Comparison of ENCODE assay signal across 14 cellular contexts in genomic region chr16:9114842-9115241, GRCh38. TPM values are rescaled to one million over a fixed set of nuclear protein-coding genes. Genes with fewer than 3 reads are reported as not detected.
DNase-seq lines count a peak whose midpoint lies in the region; ATAC-seq and TF ChIP-seq lines count a peak whose summit lies in the region.
"Had no signal": no experiment of that assay in that cellular context is flagged by ENCODE, and none has a peak within 500 bp of the region (broad histone marks: within the 10 kb centered on the region; RNA-seq: fewer than 3 reads in every experiment).

No MANE protein-coding gene starts in this region.

- H3K4me3 ChIP-seq in hepatocyte: no peak overlapping the region
- no peak overlapping the region for H3K4me3 ChIP-seq in uterus
- H3K4me3 ChIP-seq: spleen had no signal

- H3K36me3 ChIP-seq in hepatocyte (replicated peaks; ENCODE audit: insufficient read depth, low read depth) (no peaks in the 10 kb centered on the region), uterus (no peaks in the 10 kb centered on the region)

- TF ChIP-seq CTCF in hepatocyte (IDR thresholded peaks at IDR 0.05; ENCODE audit: poor library complexity) (no peak), uterus (IDR thresholded peaks at IDR 0.05) (no peak)

- H3K27ac ChIP-seq in hepatocyte (peak overlapping the region; percentile 8), uterus (no peak overlapping the region)
- H3K27ac ChIP-seq: parathyroid adenoma, VCaP had no signal

- H3K9me3 ChIP-seq in hepatocyte (ENCODE audit: low read depth): no peaks in the 10 kb centered on the region
- no peaks in the 10 kb centered on the region for H3K9me3 ChIP-seq in uterus
- H3K9me3 ChIP-seq: spleen had no signal

- WGBS in hepatocyte (ENCODE audit: low lambda C conversion rate, missing lambda C conversion rate): 94% methylated on average over 3 of the region's 3 CpGs

- peaks cover 95% of the 10 kb centered on the region for H3K36me3 Mint-ChIP-seq in stimulated activated naive CD8-positive, alpha-beta T cell treated with anti-CD3 and anti-CD28 coated beads, Interleukin-15, Interleukin-2, amounts not matched to agents 100 ng/mL and 50 ng/mL, for 24 hours (ENCODE audit: low read depth)
- peaks cover 41% of the 10 kb centered on the region for H3K36me3 Mint-ChIP-seq in activated naive CD8-positive, alpha-beta T cell treated with anti-CD3 and anti-CD28 coated beads, Interleukin-2, amount 10 ng/mL, durations not matched to agents 7 days and 5 days

- POLR2A ChIA-PET in activated naive CD8-positive, alpha-beta T cell treated with anti-CD3 and anti-CD28 coated beads, Interleukin-2, amount 10 ng/mL, durations not matched to agents 7 days and 5 days (lab: Charles Lee): no interaction called here

- H3K27ac Mint-ChIP-seq in stimulated activated naive CD8-positive, alpha-beta T cell treated with anti-CD3 and anti-CD28 coated beads, Interleukin-15, Interleukin-2, amounts not matched to agents 100 ng/mL and 50 ng/mL, for 24 hours: peak overlapping the region; percentile 34
- H3K27ac Mint-ChIP-seq in stimulated activated naive CD8-positive, alpha-beta T cell treated with anti-CD3 and anti-CD28 coated beads, Interleukin-15, amount 100 ng/mL, for 72 hours: no peak overlapping the region
- peak overlapping the region; percentile 46 for H3K27ac Mint-ChIP-seq in activated naive CD8-positive, alpha-beta T cell treated with anti-CD3 and anti-CD28 coated beads, Interleukin-2, amount 10 ng/mL, durations not matched to agents 7 days and 5 days

- no peak overlapping the region for H3K4me2 ChIP-seq in hepatocyte

- no peak overlapping the region for H3K4me3 Mint-ChIP-seq in stimulated activated naive CD8-positive, alpha-beta T cell treated with anti-CD3 and anti-CD28 coated beads, Interleukin-15, Interleukin-2, amounts not matched to agents 100 ng/mL and 50 ng/mL, for 24 hours
- H3K4me3 Mint-ChIP-seq in stimulated activated naive CD8-positive, alpha-beta T cell treated with anti-CD3 and anti-CD28 coated beads, Interleukin-15, amount 100 ng/mL, for 72 hours: no peak overlapping the region
- H3K4me3 Mint-ChIP-seq in activated naive CD8-positive, alpha-beta T cell treated with anti-CD3 and anti-CD28 coated beads, Interleukin-2, amount 10 ng/mL, durations not matched to agents 7 days and 5 days: no peak overlapping the region

- H3K4me1 ChIP-seq in hepatocyte (ENCODE audit: insufficient read depth) (peaks cover 26% of the 10 kb centered on the region), uterus (peaks cover 0 to 14% of the 10 kb centered on the region in 2 donors)

- DNase-seq in stimulated activated naive CD8-positive, alpha-beta T cell treated with anti-CD3 and anti-CD28 coated beads, Interleukin-15, amount 100 ng/mL, for 72 hours: no peak
- no peak for DNase-seq in activated naive CD8-positive, alpha-beta T cell treated with anti-CD3 and anti-CD28 coated beads, Interleukin-2, amount 10 ng/mL, durations not matched to agents 7 days and 5 days
- DNase-seq in hepatocyte (ENCODE audit: low spot score) (no peak), uterus (no peak), AG08395 (ENCODE audit: low spot score) (no peak)
- no peak for DNase-seq in stimulated activated CD8-positive, alpha-beta memory T cell treated with anti-CD3 and anti-CD28 coated beads, Interleukin-4, amount 100 ng/mL, for 48 hours
- DNase-seq: activated CD8-positive, alpha-beta memory T cell treated with anti-CD3 and anti-CD28 coated beads, Interleukin-2, amount 50 U/mL, for 48 hours; KG1; midbrain; spleen had no signal

- no peaks in the 10 kb centered on the region for H3K9me3 Mint-ChIP-seq in stimulated activated naive CD8-positive, alpha-beta T cell treated with anti-CD3 and anti-CD28 coated beads, Interleukin-15, Interleukin-2, amounts not matched to agents 100 ng/mL and 50 ng/mL, for 24 hours
- H3K9me3 Mint-ChIP-seq in stimulated activated naive CD8-positive, alpha-beta T cell treated with anti-CD3 and anti-CD28 coated beads, Interleukin-15, amount 100 ng/mL, for 72 hours: no peaks in the 10 kb centered on the region
- H3K9me3 Mint-ChIP-seq in activated naive CD8-positive, alpha-beta T cell treated with anti-CD3 and anti-CD28 coated beads, Interleukin-2, amount 10 ng/mL, durations not matched to agents 7 days and 5 days: no peaks in the 10 kb centered on the region

- H3K27me3 ChIP-seq in hepatocyte: no peaks in the 10 kb centered on the region
- no peaks in the 10 kb centered on the region for H3K27me3 ChIP-seq in uterus
- H3K27me3 ChIP-seq: spleen had no signal

- ATAC-seq in stimulated activated naive CD8-positive, alpha-beta T cell treated with anti-CD3 and anti-CD28 coated beads, Interleukin-15, amount 100 ng/mL, for 72 hours: no peak
- ATAC-seq in activated naive CD8-positive, alpha-beta T cell treated with anti-CD3 and anti-CD28 coated beads, Interleukin-2, amount 10 ng/mL, durations not matched to agents 7 days and 5 days (ENCODE audit: low read depth): no peak
- no peak for ATAC-seq in GM21737 (IDR thresholded peaks at IDR 0.05; ENCODE audit: unreplicated experiment)

- H3K27me3 Mint-ChIP-seq in stimulated activated naive CD8-positive, alpha-beta T cell treated with anti-CD3 and anti-CD28 coated beads, Interleukin-15, Interleukin-2, amounts not matched to agents 100 ng/mL and 50 ng/mL, for 24 hours: no peaks in the 10 kb centered on the region
- H3K27me3 Mint-ChIP-seq in stimulated activated naive CD8-positive, alpha-beta T cell treated with anti-CD3 and anti-CD28 coated beads, Interleukin-15, amount 100 ng/mL, for 72 hours: no peaks in the 10 kb centered on the region
- H3K27me3 Mint-ChIP-seq in activated naive CD8-positive, alpha-beta T cell treated with anti-CD3 and anti-CD28 coated beads, Interleukin-2, amount 10 ng/mL, durations not matched to agents 7 days and 5 days: no peaks in the 10 kb centered on the region

- no peak for TF ChIP-seq POLR2A in uterus (IDR thresholded peaks at IDR 0.05)

- H3K4me1 Mint-ChIP-seq in stimulated activated naive CD8-positive, alpha-beta T cell treated with anti-CD3 and anti-CD28 coated beads, Interleukin-15, Interleukin-2, amounts not matched to agents 100 ng/mL and 50 ng/mL, for 24 hours (ENCODE audit: low read depth): peaks cover 87% of the 10 kb centered on the region
- peaks cover 89% of the 10 kb centered on the region for H3K4me1 Mint-ChIP-seq in stimulated activated naive CD8-positive, alpha-beta T cell treated with anti-CD3 and anti-CD28 coated beads, Interleukin-15, amount 100 ng/mL, for 72 hours
- H3K4me1 Mint-ChIP-seq in activated naive CD8-positive, alpha-beta T cell treated with anti-CD3 and anti-CD28 coated beads, Interleukin-2, amount 10 ng/mL, durations not matched to agents 7 days and 5 days: peaks cover 53% of the 10 kb centered on the region

- peaks cover 99% of the 10 kb centered on the region for H3K79me2 ChIP-seq in hepatocyte

- intact Hi-C loops in uterus (cut with DNase I; ENCODE audit: low total_unique reads): no loop called here

- no peak overlapping the region for H2AFZ ChIP-seq in hepatocyte
- H2AFZ ChIP-seq: parathyroid adenoma had no signal

- peaks cover 99% of the 10 kb centered on the region for H4K20me1 ChIP-seq in hepatocyte (ENCODE audit: insufficient read depth, poor library complexity, severe bottlenecking)

- H3K9me2 ChIP-seq in hepatocyte (replicated peaks; ENCODE audit: insufficient read depth): no peaks in the 10 kb centered on the region

RNA-seq across cellular contexts. Expression of gene HAPSTR1, which starts 23.4 kb away (rescaled TPM):
- total RNA-seq in activated naive CD8-positive, alpha-beta T cell treated with anti-CD3 and anti-CD28 coated beads, Interleukin-2, amount 10 ng/mL, durations not matched to agents 7 days and 5 days: 10 to 100 TPM; 71.6 to 72.2 TPM
- 58.4 and 69.0 TPM in 2 replicates for total RNA-seq in hepatocyte
- 20.2 and 21.4 TPM in 2 replicates for polyA plus RNA-seq in hepatocyte
- 100 to 1,000 TPM in 1 of 4 donors, 10 to 100 TPM in 3; 16.1 to 113 (median 45.9) TPM for total RNA-seq in uterus

Comparison
In these comparisons a context has a peak if more than half of its experiments do, and no peak if none do; other contexts are left out.
1. H3K27ac Mint-ChIP-seq: peak in stimulated activated naive CD8-positive, alpha-beta T cell treated with anti-CD3 and anti-CD28 coated beads, Interleukin-15, Interleukin-2, amounts not matched to agents 100 ng/mL and 50 ng/mL, for 24 hours (single experiment) and activated naive CD8-positive, alpha-beta T cell treated with anti-CD3 and anti-CD28 coated beads, Interleukin-2, amount 10 ng/mL, durations not matched to agents 7 days and 5 days (single experiment); none in stimulated activated naive CD8-positive, alpha-beta T cell treated with anti-CD3 and anti-CD28 coated beads, Interleukin-15, amount 100 ng/mL, for 72 hours (0 of 2).